Comparison of ENCODE assay signal across 17 cellular contexts in the genomic region with DNA sequence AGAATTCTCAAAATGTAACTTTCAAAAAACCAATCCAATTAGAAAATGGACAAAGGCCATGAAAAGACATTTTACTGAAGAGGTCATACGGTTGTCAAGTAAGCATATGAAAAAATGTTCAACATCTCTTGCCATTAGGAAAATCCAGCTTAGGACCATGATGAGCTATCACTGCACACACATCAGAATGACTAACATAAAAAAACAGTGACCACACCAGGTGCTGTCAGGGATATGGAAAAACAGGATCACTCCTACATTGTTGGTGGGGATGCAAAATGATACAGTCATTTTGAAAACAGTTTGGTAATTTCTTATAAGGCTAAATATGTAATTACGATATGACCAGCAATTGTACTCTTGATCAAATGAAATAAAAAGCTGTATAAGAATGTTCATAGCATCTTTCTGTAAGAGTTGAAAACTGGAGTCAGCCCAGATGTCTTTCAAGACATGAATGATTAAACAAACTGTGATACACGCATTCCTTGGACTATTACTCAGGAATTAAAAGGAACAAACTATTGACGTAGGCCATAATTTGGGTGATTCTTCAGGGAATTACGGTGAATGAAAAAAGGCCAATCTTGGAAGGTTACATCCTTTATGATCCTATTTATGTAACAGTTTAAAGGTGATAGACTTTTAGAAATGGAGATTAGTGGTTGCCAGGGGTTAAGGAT. TPM values are rescaled to one million over a fixed set of nuclear protein-coding genes. Genes with fewer than 3 reads are reported as not detected.
DNase-seq lines count a peak whose midpoint lies in the region; ATAC-seq, FAIRE-seq and TF ChIP-seq lines count a peak whose summit lies in the region.
"Had no signal": no experiment of that assay in that cellular context is flagged by ENCODE, and none has a peak within 500 bp of the region (broad histone marks: within the 10 kb centered on the region; RNA-seq: fewer than 3 reads in every experiment).

No MANE protein-coding gene starts in this region.

- no peaks in the 10 kb centered on the region for H3K36me3 Mint-ChIP-seq in neural progenitor cell
- peaks cover 2% of the 10 kb centered on the region for H3K36me3 Mint-ChIP-seq in activated T-cell treated with anti-CD3 and anti-CD28 coated beads, Interleukin-2, amount 50 U/mL, for 4 hours (ENCODE audit: insufficient read depth)
- H3K36me3 Mint-ChIP-seq: brain had no signal

- peak; percentile 55 for FAIRE-seq in GM18507 (lab: Jason Lieb, UNC)

- no peaks in the 10 kb centered on the region for H3K27me3 Mint-ChIP-seq in neural progenitor cell (ENCODE audit: insufficient read depth, low read depth)
- H3K27me3 Mint-ChIP-seq in activated T-cell treated with anti-CD3 and anti-CD28 coated beads, Interleukin-2, amount 50 U/mL, for 4 hours (ENCODE audit: low read depth) = peaks cover 31% of the 10 kb centered on the region
- H3K27me3 Mint-ChIP-seq: brain; CD4-positive, CD25-positive, alpha-beta regulatory T cell had no signal

- H3F3A ChIP-seq in neural progenitor cell (ENCODE audit: low read depth) = no peaks in the 10 kb centered on the region

- H2AFZ ChIP-seq in OCI-LY7 (ENCODE audit: low read length) = peak overlapping the region; percentile 11; the same call in 1 of the 2 replicates
- H2AFZ ChIP-seq in neural progenitor cell (replicated peaks) = peak overlapping the region; percentile 54

- intact Hi-C loops in OCI-LY7 (cut with micrococcal nuclease; ENCODE audit: unreplicated experiment) = loop anchor here (5.0 kb wide), 1 partner anchor 522 kb away; a partner anchor contains a TSS

- no peaks in the 10 kb centered on the region for H4K20me1 ChIP-seq in OCI-LY7 (ENCODE audit: insufficient read depth, low read length)
- H4K20me1 ChIP-seq in neural progenitor cell (ENCODE audit: low read depth) = no peaks in the 10 kb centered on the region

- H3K4me3 ChIP-seq in OCI-LY7 (ENCODE audit: low read depth, low read length, poor library complexity, severe bottlenecking) (no peak overlapping the region), choroid plexus epithelial cell (ENCODE audit: low read depth, low read length) (no peak overlapping the region), neural progenitor cell (no peak overlapping the region)
- H3K4me3 ChIP-seq: heart left ventricle, mucosa of descending colon, ovary, spleen had no signal

- no peak for ATAC-seq in activated T-cell treated with anti-CD3 and anti-CD28 coated beads, Interleukin-2, amount 50 U/mL, for 4 hours
- ATAC-seq: heart left ventricle, mucosa of descending colon had no signal

- DNase-seq in GM18507 (ENCODE audit: extremely low spot score, insufficient read length, low read depth) = no peak
- no peak for DNase-seq in OCI-LY7 (ENCODE audit: low spot score)
- DNase-seq in choroid plexus epithelial cell (ENCODE audit: low read depth) = peak; percentile 40
- DNase-seq in neural progenitor cell (ENCODE audit: low spot score) = no peak
- DNase-seq in GM03348 (ENCODE audit: low spot score) = no peak
- DNase-seq in erythroblast (lab: John Stamatoyannopoulos, UW) = no peak
- no peak for DNase-seq in activated T-cell treated with anti-CD3 and anti-CD28 coated beads, Interleukin-2, amount 50 U/mL, for 4 hours
- DNase-seq: activated gamma-delta T cell treated with Interleukin-2 at 50 U/mL for 16 hours; CD4-positive, CD25-positive, alpha-beta regulatory T cell; heart left ventricle; mucosa of descending colon; NCI-H1694; NCI-H510A; ovary; spleen had no signal

- H3K4me2 ChIP-seq in OCI-LY7 (ENCODE audit: low read length) = no peak overlapping the region
- H3K4me2 ChIP-seq in neural progenitor cell = no peak overlapping the region

- no peak for TF ChIP-seq POLR2A in erythroblast (IDR thresholded peaks at IDR 0.05; ENCODE audit: low read length)

- H3K36me3 ChIP-seq in OCI-LY7 (ENCODE audit: insufficient read depth, low read length) = no peaks in the 10 kb centered on the region; the same call in 1 of the 2 replicates
- no peaks in the 10 kb centered on the region for H3K36me3 ChIP-seq in neural progenitor cell
- H3K36me3 ChIP-seq: heart left ventricle, ovary, spleen had no signal

- POLR2A ChIA-PET in OCI-LY7 (lab: Charles Lee) = interaction anchor here (0.8 to 1.4 kb wide), 3 partner anchors 9 to 15 kb away, joined by 3 read pairs; no protein-coding TSS in a partner anchor

- BruUV-seq in OCI-LY7 (replicated peaks; lab: Mats Ljungman, UMichigan) = no TSS peak

- peaks cover 31% of the 10 kb centered on the region for H3K9me3 ChIP-seq in OCI-LY7 (ENCODE audit: low read length)
- H3K9me3 ChIP-seq in neural progenitor cell (ENCODE audit: low read depth) = no peaks in the 10 kb centered on the region
- H3K9me3 ChIP-seq: mucosa of descending colon, ovary had no signal

- H3K4me1 ChIP-seq in OCI-LY7 (ENCODE audit: insufficient read depth, low read length, poor library complexity, severe bottlenecking) = peaks cover 40% of the 10 kb centered on the region
- H3K4me1 ChIP-seq in neural progenitor cell = no peaks in the 10 kb centered on the region

- CTCF ChIA-PET in OCI-LY7 (lab: Charles Lee; ENCODE audit: unreplicated experiment) = no interaction called here

- H3K9me2 ChIP-seq in OCI-LY7 (ENCODE audit: insufficient read depth, low read length) = no peaks in the 10 kb centered on the region

- H3K9ac ChIP-seq in neural progenitor cell = no peak overlapping the region

- H3K79me2 ChIP-seq in OCI-LY7 (ENCODE audit: insufficient read depth, low read depth, low read length) (no peaks in the 10 kb centered on the region), neural progenitor cell (ENCODE audit: low read depth) (no peaks in the 10 kb centered on the region)

- peaks cover 9% of the 10 kb centered on the region for H3K9me3 Mint-ChIP-seq in neural progenitor cell
- H3K9me3 Mint-ChIP-seq in activated T-cell treated with anti-CD3 and anti-CD28 coated beads, Interleukin-2, amount 50 U/mL, for 4 hours = peaks cover 4% of the 10 kb centered on the region

- no peak overlapping the region for H3K4me3 Mint-ChIP-seq in neural progenitor cell
- no peak overlapping the region for H3K4me3 Mint-ChIP-seq in activated T-cell treated with anti-CD3 and anti-CD28 coated beads, Interleukin-2, amount 50 U/mL, for 4 hours
- H3K4me3 Mint-ChIP-seq: brain had no signal

- H3K27ac ChIP-seq in OCI-LY7 (ENCODE audit: low read depth, low read length, poor library complexity, severe bottlenecking) (no peak overlapping the region), neural progenitor cell (no peak overlapping the region)
- H3K27ac ChIP-seq: heart left ventricle, HL-60, ovary had no signal

- H3K27me3 ChIP-seq in neural progenitor cell = no peaks in the 10 kb centered on the region
- H3K27me3 ChIP-seq: heart left ventricle, ovary had no signal

- no peaks in the 10 kb centered on the region for H3K4me1 Mint-ChIP-seq in neural progenitor cell
- peaks cover 50% of the 10 kb centered on the region for H3K4me1 Mint-ChIP-seq in activated T-cell treated with anti-CD3 and anti-CD28 coated beads, Interleukin-2, amount 50 U/mL, for 4 hours (ENCODE audit: low read depth)

- H3K27ac Mint-ChIP-seq in neural progenitor cell = no peak overlapping the region
- H3K27ac Mint-ChIP-seq: brain; CD4-positive, CD25-positive, alpha-beta regulatory T cell had no signal

- TF ChIP-seq CTCF in OCI-LY7 (conservative IDR thresholded peaks at IDR 0.05; ENCODE audit: low read length) (no peak), choroid plexus epithelial cell (conservative IDR thresholded peaks at IDR 0.05; ENCODE audit: low read depth, low read length) (no peak), neural progenitor cell (IDR thresholded peaks at IDR 0.05) (no peak)

RNA-seq across cellular contexts. Expression of a gene that starts 26.9 kb away (rescaled TPM):
- 4.4 and 9.0 TPM in 2 replicates for total RNA-seq in OCI-LY7 (2014; rRNA removed; shearing (Covaris generic))
- total RNA-seq in OCI-LY7 (2022) (7.2 and 7.3 TPM in 2 replicates), neural progenitor cell (ENCODE audit: low replicate concordance) (34.8 and 38.4 TPM in 2 replicates)
- total RNA-seq in activated T-cell treated with anti-CD3 and anti-CD28 coated beads, Interleukin-2, amount 50 U/mL, for 4 hours = 1 to 10 TPM; 1.3 to 1.5 (median 1.4) TPM
